Comparison of ENCODE assay signal across 7 cellular contexts in the genomic region with DNA sequence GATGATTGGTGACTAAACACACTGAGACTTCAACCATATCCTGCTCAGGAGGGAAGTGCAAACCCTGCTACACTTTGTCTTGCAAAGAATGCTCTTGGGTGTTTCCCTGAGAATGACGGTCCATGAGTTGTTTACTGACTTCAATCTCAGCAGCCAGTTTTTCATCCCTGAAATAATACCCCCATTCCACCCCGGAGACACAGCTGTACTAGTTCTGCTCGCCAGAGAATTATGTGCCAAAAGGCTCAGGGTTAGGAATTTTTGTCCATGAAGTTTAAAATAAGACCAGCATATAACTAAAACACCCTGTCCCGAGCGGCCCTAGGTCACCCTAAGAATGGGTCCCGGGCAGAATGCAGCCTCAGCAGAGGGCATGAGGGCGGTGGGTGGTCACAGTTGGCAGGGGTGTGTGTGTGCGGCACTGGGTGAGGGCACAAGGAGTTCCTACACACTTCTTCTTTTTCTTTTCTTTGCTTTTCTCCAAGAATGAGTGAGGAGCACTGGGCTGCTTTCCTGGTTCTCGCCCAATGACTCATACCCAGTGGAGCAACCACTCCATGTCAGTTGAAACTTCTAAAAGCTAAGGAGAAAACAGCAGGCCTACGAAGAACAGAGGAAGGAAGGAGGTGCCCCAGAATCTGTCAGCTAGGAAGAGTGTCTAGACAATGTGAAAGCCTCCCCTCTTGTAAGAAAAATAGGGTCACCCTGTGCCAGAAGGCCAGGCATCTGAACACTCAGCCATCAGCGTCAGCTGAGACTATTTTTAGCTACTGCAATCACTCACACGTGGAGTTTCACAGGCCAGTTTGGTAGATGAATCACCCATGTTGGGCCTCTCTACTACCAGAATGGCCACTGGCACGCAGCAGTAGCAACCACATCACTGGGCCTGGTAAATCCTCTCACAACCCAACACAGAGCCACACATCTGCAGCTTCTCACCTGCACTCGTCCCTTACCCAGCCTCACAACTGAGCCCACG.
A peak's percentile ranks its signal among the peaks of the same experiment; 100 is the strongest.
DNase-seq lines count a peak whose midpoint lies in the region; ATAC-seq and TF ChIP-seq lines count a peak whose summit lies in the region.

No MANE protein-coding gene starts in this region.

- ATAC-seq in GM19328 (IDR thresholded peaks at IDR 0.05; ENCODE audit: unreplicated experiment): peak; percentile 90
- peak; percentile 81 for ATAC-seq in HG03103 (IDR thresholded peaks at IDR 0.05; ENCODE audit: low read depth, unreplicated experiment)
- ATAC-seq in SK-N-SH treated with all-trans-retinoic acid at 6 μM for 48 hours: peak; percentile 90
- ATAC-seq in Right ventricle myocardium superior (ENCODE audit: poor library complexity): peak; percentile 86
- peak; percentile 40 for ATAC-seq in stimulated activated memory B cell treated with anti-CD40 and anti-IgM and Interleukin-4, amounts not matched to agents 10 μg/mL and 1 μg/mL and 100 μg/mL, for 72 hours
- no peak for ATAC-seq in naive thymus-derived CD8-positive, alpha-beta T cell

- no peaks in the 10 kb centered on the region for H3K4me1 Mint-ChIP-seq in stimulated activated memory B cell treated with anti-CD40 and anti-IgM and Interleukin-4, amounts not matched to agents 10 μg/mL and 1 μg/mL and 100 μg/mL, for 72 hours
- no peaks in the 10 kb centered on the region for H3K4me1 Mint-ChIP-seq in naive thymus-derived CD8-positive, alpha-beta T cell

- no peak overlapping the region for H3K4me3 Mint-ChIP-seq in stimulated activated memory B cell treated with anti-CD40 and anti-IgM and Interleukin-4, amounts not matched to agents 10 μg/mL and 1 μg/mL and 100 μg/mL, for 72 hours
- H3K4me3 Mint-ChIP-seq in naive thymus-derived CD8-positive, alpha-beta T cell: no peak overlapping the region

- H3K27me3 Mint-ChIP-seq in stimulated activated memory B cell treated with anti-CD40 and anti-IgM and Interleukin-4, amounts not matched to agents 10 μg/mL and 1 μg/mL and 100 μg/mL, for 72 hours: no peaks in the 10 kb centered on the region
- peaks cover 0 to 20% (median 4%) of the 10 kb centered on the region in 5 donors for H3K27me3 Mint-ChIP-seq in naive thymus-derived CD8-positive, alpha-beta T cell

- H3K36me3 Mint-ChIP-seq in stimulated activated memory B cell treated with anti-CD40 and anti-IgM and Interleukin-4, amounts not matched to agents 10 μg/mL and 1 μg/mL and 100 μg/mL, for 72 hours: no peaks in the 10 kb centered on the region
- no peaks in the 10 kb centered on the region for H3K36me3 Mint-ChIP-seq in naive thymus-derived CD8-positive, alpha-beta T cell

- POLR2A ChIA-PET in naive thymus-derived CD8-positive, alpha-beta T cell (lab: Charles Lee): no interaction called here

- DNase-seq in Right ventricle myocardium superior (peak; percentile 66), NCI-H2081 treated with DMSO at 0.1 percent for 48 hours (lab: John Stamatoyannopoulos, UW) (no peak)
- DNase-seq in naive thymus-derived CD8-positive, alpha-beta T cell: no peak

- H3K27ac Mint-ChIP-seq in stimulated activated memory B cell treated with anti-CD40 and anti-IgM and Interleukin-4, amounts not matched to agents 10 μg/mL and 1 μg/mL and 100 μg/mL, for 72 hours: no peak overlapping the region
- no peak overlapping the region for H3K27ac Mint-ChIP-seq in naive thymus-derived CD8-positive, alpha-beta T cell

- intact Hi-C loops in Right ventricle myocardium superior (cut with DNase I): no loop called here

- no peaks in the 10 kb centered on the region for H3K9me3 Mint-ChIP-seq in stimulated activated memory B cell treated with anti-CD40 and anti-IgM and Interleukin-4, amounts not matched to agents 10 μg/mL and 1 μg/mL and 100 μg/mL, for 72 hours
- peaks cover 0 to 1% (median 0%) of the 10 kb centered on the region in 9 donors for H3K9me3 Mint-ChIP-seq in naive thymus-derived CD8-positive, alpha-beta T cell

TF ChIP-seq in SK-N-SH treated with all-trans-retinoic acid at 6 μM for 48 hours, 23 proteins besides CTCF, POLR2A, EP300 and RAD21:
- TF ChIP-seq SNAI2 (CRISPR knock-in tag; IDR thresholded peaks at IDR 0.05) (no peak), TOX (CRISPR knock-in tag; IDR thresholded peaks at IDR 0.05; ENCODE audit: borderline replicate concordance) (no peak), BACH2 (CRISPR knock-in tag; IDR thresholded peaks at IDR 0.05; ENCODE audit: borderline replicate concordance) (no peak), ZFP3 (CRISPR knock-in tag; IDR thresholded peaks at IDR 0.05) (peak; percentile 71), RARB (CRISPR knock-in tag; IDR thresholded peaks at IDR 0.05) (0 out of 2 replicates have a peak, but pooled peaks have one; percentile 2), GLIS3 (CRISPR knock-in tag; IDR thresholded peaks at IDR 0.05) (no peak), ESRRG (CRISPR knock-in tag; IDR thresholded peaks at IDR 0.05) (no peak), ZC3H10 (CRISPR knock-in tag; IDR thresholded peaks at IDR 0.05) (no peak), ZFP30 (CRISPR knock-in tag; IDR thresholded peaks at IDR 0.05) (no peak), PPARA (CRISPR knock-in tag; IDR thresholded peaks at IDR 0.05; ENCODE audit: borderline replicate concordance) (no peak), CSRNP3 (CRISPR knock-in tag; IDR thresholded peaks at IDR 0.05) (no peak), ISL1 (CRISPR knock-in tag; IDR thresholded peaks at IDR 0.05) (0 out of 2 replicates have a peak, but pooled peaks have one; percentile 47), CSDC2 (CRISPR knock-in tag; IDR thresholded peaks at IDR 0.05) (no peak), ZNF70 (CRISPR knock-in tag; IDR thresholded peaks at IDR 0.05) (no peak), TCF4 (CRISPR knock-in tag; IDR thresholded peaks at IDR 0.05; ENCODE audit: borderline replicate concordance) (no peak), OSR1 (CRISPR knock-in tag; IDR thresholded peaks at IDR 0.05) (0 out of 2 replicates have a peak, but pooled peaks have one; percentile 64), ZNF8 (CRISPR knock-in tag; IDR thresholded peaks at IDR 0.05) (no peak), ZNF565 (CRISPR knock-in tag; conservative IDR thresholded peaks at IDR 0.05; ENCODE audit: low read depth) (no peak)
- TF ChIP-seq, protein P1, sequence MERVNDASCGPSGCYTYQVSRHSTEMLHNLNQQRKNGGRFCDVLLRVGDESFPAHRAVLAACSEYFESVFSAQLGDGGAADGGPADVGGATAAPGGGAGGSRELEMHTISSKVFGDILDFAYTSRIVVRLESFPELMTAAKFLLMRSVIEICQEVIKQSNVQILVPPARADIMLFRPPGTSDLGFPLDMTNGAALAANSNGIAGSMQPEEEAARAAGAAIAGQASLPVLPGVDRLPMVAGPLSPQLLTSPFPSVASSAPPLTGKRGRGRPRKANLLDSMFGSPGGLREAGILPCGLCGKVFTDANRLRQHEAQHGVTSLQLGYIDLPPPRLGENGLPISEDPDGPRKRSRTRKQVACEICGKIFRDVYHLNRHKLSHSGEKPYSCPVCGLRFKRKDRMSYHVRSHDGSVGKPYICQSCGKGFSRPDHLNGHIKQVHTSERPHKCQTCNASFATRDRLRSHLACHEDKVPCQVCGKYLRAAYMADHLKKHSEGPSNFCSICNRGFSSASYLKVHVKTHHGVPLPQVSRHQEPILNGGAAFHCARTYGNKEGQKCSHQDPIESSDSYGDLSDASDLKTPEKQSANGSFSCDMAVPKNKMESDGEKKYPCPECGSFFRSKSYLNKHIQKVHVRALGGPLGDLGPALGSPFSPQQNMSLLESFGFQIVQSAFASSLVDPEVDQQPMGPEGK (CRISPR knock-in tag; IDR thresholded peaks at IDR 0.05; ENCODE audit: borderline replicate concordance): no peak
- TF ChIP-seq, protein P2, sequence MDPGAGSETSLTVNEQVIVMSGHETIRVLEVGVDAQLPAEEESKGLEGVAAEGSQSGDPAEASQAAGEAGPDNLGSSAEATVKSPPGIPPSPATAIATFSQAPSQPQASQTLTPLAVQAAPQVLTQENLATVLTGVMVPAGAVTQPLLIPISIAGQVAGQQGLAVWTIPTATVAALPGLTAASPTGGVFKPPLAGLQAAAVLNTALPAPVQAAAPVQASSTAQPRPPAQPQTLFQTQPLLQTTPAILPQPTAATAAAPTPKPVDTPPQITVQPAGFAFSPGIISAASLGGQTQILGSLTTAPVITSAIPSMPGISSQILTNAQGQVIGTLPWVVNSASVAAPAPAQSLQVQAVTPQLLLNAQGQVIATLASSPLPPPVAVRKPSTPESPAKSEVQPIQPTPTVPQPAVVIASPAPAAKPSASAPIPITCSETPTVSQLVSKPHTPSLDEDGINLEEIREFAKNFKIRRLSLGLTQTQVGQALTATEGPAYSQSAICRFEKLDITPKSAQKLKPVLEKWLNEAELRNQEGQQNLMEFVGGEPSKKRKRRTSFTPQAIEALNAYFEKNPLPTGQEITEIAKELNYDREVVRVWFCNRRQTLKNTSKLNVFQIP (CRISPR knock-in tag; IDR thresholded peaks at IDR 0.05; ENCODE audit: borderline replicate concordance, low read depth): no peak
- TF ChIP-seq, protein P3, sequence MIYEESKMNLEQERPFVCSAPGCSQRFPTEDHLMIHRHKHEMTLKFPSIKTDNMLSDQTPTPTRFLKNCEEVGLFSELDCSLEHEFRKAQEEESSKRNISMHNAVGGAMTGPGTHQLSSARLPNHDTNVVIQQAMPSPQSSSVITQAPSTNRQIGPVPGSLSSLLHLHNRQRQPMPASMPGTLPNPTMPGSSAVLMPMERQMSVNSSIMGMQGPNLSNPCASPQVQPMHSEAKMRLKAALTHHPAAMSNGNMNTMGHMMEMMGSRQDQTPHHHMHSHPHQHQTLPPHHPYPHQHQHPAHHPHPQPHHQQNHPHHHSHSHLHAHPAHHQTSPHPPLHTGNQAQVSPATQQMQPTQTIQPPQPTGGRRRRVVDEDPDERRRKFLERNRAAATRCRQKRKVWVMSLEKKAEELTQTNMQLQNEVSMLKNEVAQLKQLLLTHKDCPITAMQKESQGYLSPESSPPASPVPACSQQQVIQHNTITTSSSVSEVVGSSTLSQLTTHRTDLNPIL (CRISPR knock-in tag; IDR thresholded peaks at IDR 0.05; ENCODE audit: low read depth): no peak
TF ChIP-seq in SK-N-SH treated with all-trans-retinoic acid at 6 μM for 48 hours: peak in this region for 4.

Comparison
In these comparisons a context has a peak if more than half of its experiments do, and no peak if none do; other contexts are left out.
1. ATAC-seq: peak in GM19328 (single experiment), HG03103 (single experiment), SK-N-SH treated with all-trans-retinoic acid at 6 μM for 48 hours (single experiment), Right ventricle myocardium superior (single experiment) and stimulated activated memory B cell treated with anti-CD40 and anti-IgM and Interleukin-4, amounts not matched to agents 10 μg/mL and 1 μg/mL and 100 μg/mL, for 72 hours (single experiment); none in naive thymus-derived CD8-positive, alpha-beta T cell (0 of 2).